Comparison of ENCODE assay signal across 8 cellular contexts in the genomic region with DNA sequence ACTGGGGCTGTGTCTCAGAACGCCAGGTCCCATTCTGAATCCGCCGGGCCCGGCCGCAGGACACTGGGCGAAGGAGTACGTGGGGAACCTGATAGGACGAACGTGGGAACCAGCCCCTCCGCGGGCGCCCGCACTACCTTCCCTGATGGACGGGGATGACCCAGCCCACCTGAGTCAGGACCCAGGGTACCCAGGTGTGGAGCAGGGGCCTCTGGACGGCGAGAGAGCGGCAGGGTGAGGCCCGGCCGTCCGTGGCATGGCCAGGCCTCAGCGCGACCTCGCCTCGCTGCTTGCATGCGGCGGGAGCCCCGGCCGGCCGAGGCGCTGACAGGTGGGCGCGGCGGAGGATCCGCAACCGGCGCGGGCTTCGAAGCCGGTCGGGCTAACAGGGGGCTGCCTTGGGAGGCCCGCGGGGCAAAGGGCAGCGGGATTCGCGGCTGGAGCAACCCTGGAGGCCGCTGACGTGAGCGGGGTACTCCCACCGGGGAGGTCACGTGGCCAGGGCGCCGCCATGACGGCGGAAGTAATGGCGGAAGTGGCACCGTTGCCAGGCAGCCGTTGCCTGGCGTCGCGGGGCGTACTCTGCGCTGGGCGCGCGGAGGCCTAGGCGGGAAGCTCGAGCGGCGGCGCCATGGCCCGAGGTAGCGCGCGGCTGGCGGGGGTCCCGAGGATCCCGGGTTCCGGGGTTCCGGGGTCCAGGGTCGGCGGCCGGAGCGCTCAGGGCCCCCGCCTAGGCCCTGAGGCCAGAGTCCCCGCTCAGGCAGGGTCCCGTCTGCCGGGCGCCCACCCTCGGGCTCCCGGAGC. TPM values are rescaled to one million over a fixed set of nuclear protein-coding genes. Genes with fewer than 3 reads are reported as not detected.
DNase-seq lines count a peak whose midpoint lies in the region; ATAC-seq, FAIRE-seq and TF ChIP-seq lines count a peak whose summit lies in the region.

A gene (plus strand): TSS at position 580 of the 804 bp plus-strand sequence. CDS start 52 bp downstream, at position 632.

- no peaks in the 10 kb centered on the region for H3K27me3 ChIP-seq in keratinocyte (ENCODE audit: control insufficient read depth, extremely low read depth, insufficient read depth, low read length)

- peaks cover 6 to 7% of the 10 kb centered on the region in 2 experiments for H3K36me3 ChIP-seq in keratinocyte (ENCODE audit: control insufficient read depth in 2 of 2, extremely low read depth in 1 of 2, insufficient read depth in 2 of 2, low read length in 2 of 2)

- peak within 1 kb of the TSS; percentile 49 for H2AFZ ChIP-seq in keratinocyte (ENCODE audit: control insufficient read depth, low read length)

- TF ChIP-seq POLR2A in GM19193 (IDR thresholded peaks at IDR 0.05; ENCODE audit: extremely low read depth, insufficient read depth, insufficient read length), result peak; percentile 47

- peak within 1 kb of the TSS; percentile 55 for H3K27ac Mint-ChIP-seq in central memory CD8-positive, alpha-beta T cell (ENCODE audit: low read depth)

- peak within 1 kb of the TSS; percentile 81 for H3K27ac ChIP-seq in keratinocyte (ENCODE audit: control insufficient read depth, insufficient read depth, low read length)

- dilution Hi-C loops in keratinocyte (cut with MboI; ENCODE audit: extremely low pct_ligation_motif_present, low sequenced_read_pairs), result no loop called here

- peaks cover 11% of the 10 kb centered on the region for H3K4me1 ChIP-seq in keratinocyte (ENCODE audit: control insufficient read depth, extremely low read depth, insufficient read depth, low read length)

- H3K9me3 ChIP-seq in keratinocyte (ENCODE audit: control insufficient read depth, low read depth, low read length), result no peaks in the 10 kb centered on the region

- H3K79me2 ChIP-seq in keratinocyte (ENCODE audit: control insufficient read depth, insufficient read depth, low read length), result peaks cover 6% of the 10 kb centered on the region

- H4K20me1 ChIP-seq in keratinocyte (ENCODE audit: control insufficient read depth, extremely low read depth, insufficient read depth, low read length), result no peaks in the 10 kb centered on the region

- peaks cover 5% of the 10 kb centered on the region for H3K36me3 Mint-ChIP-seq in central memory CD8-positive, alpha-beta T cell (ENCODE audit: insufficient read depth)

- ATAC-seq in HG03378 (IDR thresholded peaks at IDR 0.05; ENCODE audit: unreplicated experiment), result peak; percentile 64
- peak; percentile 98 for ATAC-seq in central memory CD8-positive, alpha-beta T cell (replicated peaks; ENCODE audit: extremely low read depth, poor library complexity, severe bottlenecking)

- H3K4me3 Mint-ChIP-seq in central memory CD8-positive, alpha-beta T cell, result peak within 1 kb of the TSS; percentile 67

- peak within 1 kb of the TSS; percentile 44 to 82 (median 78) for H3K4me3 ChIP-seq in keratinocyte (ENCODE audit: control insufficient read depth in 2 of 3, extremely low read depth in 1 of 3, insufficient read depth in 2 of 3, low read depth in 1 of 3, low read length in 3 of 3)

- peak within 1 kb of the TSS; percentile 92 for H3K4me2 ChIP-seq in keratinocyte (ENCODE audit: control insufficient read depth, extremely low read depth, insufficient read depth, low read depth, low read length)

- no peaks in the 10 kb centered on the region for H3K9me3 Mint-ChIP-seq in central memory CD8-positive, alpha-beta T cell

- no peaks in the 10 kb centered on the region for H3K27me3 Mint-ChIP-seq in central memory CD8-positive, alpha-beta T cell

- H3K4me1 Mint-ChIP-seq in central memory CD8-positive, alpha-beta T cell, result peaks cover 2% of the 10 kb centered on the region

- no peaks in the 10 kb centered on the region for H3K9me1 ChIP-seq in keratinocyte (ENCODE audit: control insufficient read depth, extremely low read depth, insufficient read depth, low read length)

- TF ChIP-seq CTCF in AG09319 (IDR thresholded peaks at IDR 0.05; ENCODE audit: low read depth, low read length), result no peak
- TF ChIP-seq CTCF in keratinocyte (optimal IDR thresholded peaks at IDR 0.05 in 1 of 3, IDR thresholded peaks at IDR 0.05 in 1 of 3, conservative IDR thresholded peaks at IDR 0.05 in 1 of 3; ENCODE audit: extremely low read depth in 1 of 3, insufficient read depth in 2 of 3, low read length in 3 of 3), result no peak

- DNase-seq in AG09319 (ENCODE audit: extremely low read depth, low read depth), result peak; percentile 70
- DNase-seq in NCI-H446 treated with DMSO at 0.1 percent for 48 hours (lab: John Stamatoyannopoulos, UW), result peak; percentile 70
- DNase-seq in activated CD4-positive, CD25-positive, alpha-beta regulatory T cell treated with anti-CD3 and anti-CD28 coated beads, Interleukin-2, amount 50 U/mL, for 72 hours, result peak; percentile 93
- peak; percentile 82 for DNase-seq in central memory CD8-positive, alpha-beta T cell (ENCODE audit: low spot score in 2 of 2)
- peak; percentile 23 for DNase-seq in keratinocyte (ENCODE audit: low read depth, low spot score)
- DNase-seq in stimulated activated CD4-positive, alpha-beta T cell treated with anti-CD3 and anti-CD28 coated beads, Interleukin-12 subunit alpha, Interleukin-12 subunit beta, amount 100 ng/mL, for 4 hours, result peak; percentile 91

- peak within 1 kb of the TSS; percentile 78 for H3K9ac ChIP-seq in keratinocyte (ENCODE audit: control insufficient read depth, extremely low read depth, insufficient read depth, low read length)

- FAIRE-seq in keratinocyte (lab: Jason Lieb, UNC), result no peak

RNA-seq across cellular contexts. Expression of the gene that starts here (rescaled TPM):
- 5.9 to 9.2 TPM (median 8.2 TPM) in 3 replicates for polyA plus RNA-seq in keratinocyte
- polyA plus RNA-seq in keratinocyte (2011; ENCODE audit: low read depth), result 1.7 TPM
- polyA plus RNA-seq in keratinocyte (2011; cell fraction: cytosol; rRNA removed), result 0.96 and 2.7 TPM in 2 replicates
- 40.1 and 49.6 TPM in 2 replicates for polyA plus RNA-seq in keratinocyte (2011; cell fraction: nucleus; rRNA removed)
- 8.4 and 10.3 TPM in 2 replicates for polyA plus RNA-seq in keratinocyte (2012; ENCODE audit: low replicate concordance)
- polyA minus RNA-seq in keratinocyte, result 5.4 to 10.3 TPM (median 6.6 TPM) in 3 replicates
- 10.2 TPM for polyA minus RNA-seq in keratinocyte (2011; cell fraction: cytosol; rRNA and poly(A)+ RNA removed)
- polyA minus RNA-seq in keratinocyte (2011; cell fraction: nucleus; rRNA and poly(A)+ RNA removed), result 13.1 and 17.9 TPM in 2 replicates

Comparison
In these comparisons a context has a peak if more than half of its experiments do, and no peak if none do; other contexts are left out.
1. Peak in every context shown above with its lines: DNase-seq, ATAC-seq, H3K4me3 ChIP-seq and H3K27ac ChIP-seq.
2. DNase-seq: peak in every context shown above with its lines; median percentile 93 in activated CD4-positive, CD25-positive, alpha-beta regulatory T cell treated with anti-CD3 and anti-CD28 coated beads, Interleukin-2, amount 50 U/mL, for 72 hours; 91 in stimulated activated CD4-positive, alpha-beta T cell treated with anti-CD3 and anti-CD28 coated beads, Interleukin-12 subunit alpha, Interleukin-12 subunit beta, amount 100 ng/mL, for 4 hours; 82 in central memory CD8-positive, alpha-beta T cell; 70 in AG09319; 70 in NCI-H446 treated with DMSO at 0.1 percent for 48 hours; 23 in keratinocyte.